ENCODE assay signal across 8 cellular contexts in genomic region chr17:1829189-1829578, GRCh38. TPM values are rescaled to one million over a fixed set of nuclear protein-coding genes. Genes with fewer than 3 reads are reported as not detected.
DNase-seq lines count a peak whose midpoint lies in the region; ATAC-seq and TF ChIP-seq lines count a peak whose summit lies in the region.

No MANE protein-coding gene starts in this region.

- H3K9me3 Mint-ChIP-seq in WTC11 = no peaks in the 10 kb centered on the region

- ATAC-seq in HG02943 (IDR thresholded peaks at IDR 0.05; ENCODE audit: low read depth, unreplicated experiment) = peak; percentile 7
- peak; percentile 18 for ATAC-seq in WTC11
- ATAC-seq in left cardiac atrium = peak; percentile 5 to 29
- no peak for ATAC-seq in GM21381 (IDR thresholded peaks at IDR 0.05; ENCODE audit: unreplicated experiment)

- peak overlapping the region; percentile 99 for H3K4me3 ChIP-seq in GM08714 (ENCODE audit: low read length)
- H3K4me3 ChIP-seq in retinal pigment epithelial cell (ENCODE audit: low read length) = peak overlapping the region; percentile 83

- H3K27ac Mint-ChIP-seq in WTC11 = peak overlapping the region; percentile 57

- peaks cover 10% of the 10 kb centered on the region for H3K4me1 Mint-ChIP-seq in WTC11

- H3K27me3 Mint-ChIP-seq in WTC11 (ENCODE audit: low read depth) = no peaks in the 10 kb centered on the region

- CTCF ChIA-PET in WTC11 (lab: Charles Lee) = interaction anchor here (0.6 to 1.6 kb wide), 10 partner anchors 11 to 251 kb away, joined by 3 to 6 read pairs (median 4); partner anchors contain the start of gene SERPINF1

- DNase-seq in WTC11 (ENCODE audit: low spot score) (peak; percentile 23), left cardiac atrium (peak; percentile 25), retinal pigment epithelial cell (ENCODE audit: low read depth) (no peak), foreskin melanocyte (no peak), iPS-NIHi7 (ENCODE audit: extremely low spot score) (no peak)

- intact Hi-C loops in left cardiac atrium (cut with DNase I) = no loop called here

- TF ChIP-seq CTCF in WTC11 (IDR thresholded peaks at IDR 0.05) (no peak), retinal pigment epithelial cell (conservative IDR thresholded peaks at IDR 0.05; ENCODE audit: low read depth, low read length) (no peak)

- H3K36me3 Mint-ChIP-seq in WTC11 = peaks cover 29% of the 10 kb centered on the region

- peak overlapping the region; percentile 92 for H3K4me3 Mint-ChIP-seq in WTC11

- POLR2A ChIA-PET in WTC11 (lab: Charles Lee) = interaction anchor here (0.6 to 0.8 kb wide), 4 partner anchors 14 to 112 kb away, joined by 3 to 4 read pairs (median 4); no protein-coding TSS in a partner anchor

TF ChIP-seq in WTC11, 78 proteins besides CTCF, POLR2A, EP300 and RAD21:
- TF ChIP-seq ZNF425 (CRISPR knock-in tag; conservative IDR thresholded peaks at IDR 0.05) = no peak
- TF ChIP-seq FOXP4 (CRISPR knock-in tag; IDR thresholded peaks at IDR 0.05) = no peak
- no peak for TF ChIP-seq E2F5 (CRISPR knock-in tag; IDR thresholded peaks at IDR 0.05)
- TF ChIP-seq IRF2 (CRISPR knock-in tag; IDR thresholded peaks at IDR 0.05; ENCODE audit: borderline replicate concordance, low read depth) = no peak
- no peak for TF ChIP-seq ETV6 (CRISPR knock-in tag; IDR thresholded peaks at IDR 0.05)
- TF ChIP-seq TEAD4 (CRISPR knock-in tag; IDR thresholded peaks at IDR 0.05) = no peak
- no peak for TF ChIP-seq E2F4 (CRISPR knock-in tag; IDR thresholded peaks at IDR 0.05; ENCODE audit: borderline replicate concordance, low read depth)
- no peak for TF ChIP-seq ZNF671 (CRISPR knock-in tag; IDR thresholded peaks at IDR 0.05)
- TF ChIP-seq NR2C2 (CRISPR knock-in tag; IDR thresholded peaks at IDR 0.05) = no peak
- no peak for TF ChIP-seq TEAD1 (CRISPR knock-in tag; IDR thresholded peaks at IDR 0.05)

RNA-seq across cellular contexts. Expression of gene SMYD4, which starts 0.5 kb away (rescaled TPM):
- total RNA-seq in WTC11 (2021) (24.1 to 28.8 TPM (median 28.2 TPM) in 3 replicates), left cardiac atrium (10 to 100 TPM; 10.6 to 17.6 TPM)

RNA-seq across cellular contexts. Expression of gene RPA1, which starts 0.6 kb away (rescaled TPM):
- total RNA-seq in WTC11 (2021) (158 to 177 TPM (median 163 TPM) in 3 replicates), left cardiac atrium (10 to 100 TPM; 61.8 to 95.1 TPM)

Comparison
In these comparisons a context has a peak if more than half of its experiments do, and no peak if none do; other contexts are left out.
1. DNase-seq: peak in WTC11 (single experiment) and left cardiac atrium (single experiment); none in retinal pigment epithelial cell (single experiment), foreskin melanocyte (single experiment) and iPS-NIHi7 (single experiment).